Comparison of ENCODE assay signal across 13 cellular contexts in genomic region chr2:47346107-47346506, GRCh38. TPM values are rescaled to one million over a fixed set of nuclear protein-coding genes. Genes with fewer than 3 reads are reported as not detected.
A peak's percentile ranks its signal among the peaks of the same experiment; 100 is the strongest.
DNase-seq lines count a peak whose midpoint lies in the region; ATAC-seq and TF ChIP-seq lines count a peak whose summit lies in the region.
"Had no signal": no experiment of that assay in that cellular context is flagged by ENCODE, and none has a peak within 500 bp of the region (broad histone marks: within the 10 kb centered on the region; RNA-seq: fewer than 3 reads in every experiment).

No MANE protein-coding gene starts in this region.

- H3K9ac ChIP-seq in iPS-15b (ENCODE audit: low read depth, low read length) (peak overlapping the region; percentile 76), smooth muscle cell (ENCODE audit: low read depth) (peak overlapping the region; percentile 49)

- no peak for ATAC-seq in CD4-positive, alpha-beta T cell (ENCODE audit: poor library complexity)
- no peak for ATAC-seq in HG03159 (IDR thresholded peaks at IDR 0.05; ENCODE audit: unreplicated experiment)
- ATAC-seq: gastrocnemius medialis had no signal

- no peaks in the 10 kb centered on the region for H3K36me3 Mint-ChIP-seq in CD4-positive, alpha-beta T cell (ENCODE audit: low read depth)

- no peak for TF ChIP-seq CTCF in smooth muscle cell (IDR thresholded peaks at IDR 0.05; ENCODE audit: borderline replicate concordance, insufficient read depth, poor library complexity, severe bottlenecking)
- no peak for TF ChIP-seq CTCF in CD4-positive, alpha-beta T cell (IDR thresholded peaks at IDR 0.05)

- POLR2A ChIA-PET in CD4-positive, alpha-beta T cell (lab: Charles Lee): no interaction called here

- no peaks in the 10 kb centered on the region for H3K79me2 ChIP-seq in smooth muscle cell (ENCODE audit: low read depth)

- CTCF ChIA-PET in CD4-positive, alpha-beta T cell (lab: Charles Lee): no interaction called here

- no peak overlapping the region for H3K4me3 Mint-ChIP-seq in CD4-positive, alpha-beta T cell

- H3K9me3 ChIP-seq in iPS-15b (ENCODE audit: control insufficient read depth, insufficient read depth, low read length): no peaks in the 10 kb centered on the region
- no peaks in the 10 kb centered on the region for H3K9me3 ChIP-seq in smooth muscle cell (replicated peaks; ENCODE audit: low read depth)
- H3K9me3 ChIP-seq in CD4-positive, alpha-beta T cell (ENCODE audit: control insufficient read depth, low read length): no peaks in the 10 kb centered on the region
- H3K9me3 ChIP-seq: gastrocnemius medialis, right atrium auricular region had no signal

- H2AFZ ChIP-seq in smooth muscle cell (ENCODE audit: low read depth): peak overlapping the region; percentile 50

- H3K27me3 ChIP-seq in iPS-15b (ENCODE audit: control insufficient read depth, insufficient read depth, low read length) (no peaks in the 10 kb centered on the region), smooth muscle cell (ENCODE audit: low read depth) (no peaks in the 10 kb centered on the region)
- H3K27me3 ChIP-seq in CD4-positive, alpha-beta T cell (ENCODE audit: control insufficient read depth, insufficient read depth, low read length): peaks cover 21% of the 10 kb centered on the region
- H3K27me3 ChIP-seq: gastrocnemius medialis, right atrium auricular region had no signal

- H3K36me3 ChIP-seq in iPS-15b (ENCODE audit: control insufficient read depth, insufficient read depth, low read length): no peaks in the 10 kb centered on the region
- H3K36me3 ChIP-seq in smooth muscle cell (ENCODE audit: low read depth): no peaks in the 10 kb centered on the region
- H3K36me3 ChIP-seq: gastrocnemius medialis, right atrium auricular region had no signal

- no peaks in the 10 kb centered on the region for H3K9me3 Mint-ChIP-seq in CD4-positive, alpha-beta T cell

- intact Hi-C loops in CD4-positive, alpha-beta T cell (cut with DNase I, micrococcal nuclease): no loop called here

- H3K4me3 ChIP-seq in iPS-15b (ENCODE audit: low read depth, low read length) (peak overlapping the region; percentile 40), smooth muscle cell (peak overlapping the region; percentile 53)

- H3K4me2 ChIP-seq in smooth muscle cell: peak overlapping the region; percentile 86

- H3K27ac ChIP-seq in smooth muscle cell (ENCODE audit: low read depth): peak overlapping the region; percentile 36
- H3K27ac ChIP-seq in CD4-positive, alpha-beta T cell (ENCODE audit: low read depth, low read length): no peak overlapping the region

- peaks cover 11% of the 10 kb centered on the region for H3K4me1 Mint-ChIP-seq in CD4-positive, alpha-beta T cell (ENCODE audit: low read depth)

- H3K27me3 Mint-ChIP-seq in CD4-positive, alpha-beta T cell: peaks cover 41% of the 10 kb centered on the region

- DNase-seq in NCI-H2171 treated with DMSO at 0.1 percent for 48 hours (lab: John Stamatoyannopoulos, UW) (peak; percentile 56), NCI-H2171 (lab: John Stamatoyannopoulos, UW) (no peak), NCI-H774 (lab: John Stamatoyannopoulos, UW) (peak; percentile 14), smooth muscle cell (lab: John Stamatoyannopoulos, UW; ENCODE audit: unreplicated experiment) (no peak), dermis blood vessel endothelial cell (no peak)
- no peak for DNase-seq in CD4-positive, alpha-beta T cell
- DNase-seq: gastrocnemius medialis, NCI-H187 treated with DMSO at 0.1 percent for 48 hours had no signal

- H3F3A ChIP-seq in smooth muscle cell (ENCODE audit: low read depth): no peaks in the 10 kb centered on the region

- 64% methylated on average over 3 of the region's 3 CpGs for WGBS in smooth muscle cell (ENCODE audit: low lambda C conversion rate)

- H3K27ac Mint-ChIP-seq in CD4-positive, alpha-beta T cell: no peak overlapping the region

- H3K4me1 ChIP-seq in iPS-15b (ENCODE audit: control insufficient read depth, insufficient read depth, low read length) (peaks cover 14% of the 10 kb centered on the region), smooth muscle cell (ENCODE audit: low read depth) (peaks cover 32% of the 10 kb centered on the region)

- no peaks in the 10 kb centered on the region for H4K20me1 ChIP-seq in smooth muscle cell (ENCODE audit: low read depth)

RNA-seq across cellular contexts. Expression of gene EPCAM, which starts 23.0 kb away (rescaled TPM):
- 23.4 and 26.3 TPM in 2 replicates for total RNA-seq in smooth muscle cell
- 6.6 and 60.1 TPM in 2 replicates for polyA plus RNA-seq in smooth muscle cell
- total RNA-seq in CD4-positive, alpha-beta T cell: not detected
- 0.23 and 0.51 TPM in 2 replicates for total RNA-seq in dermis blood vessel endothelial cell
- total RNA-seq: H4, RPMI7951 had no signal

RNA-seq across cellular contexts. Expression of gene MSH2, which starts 56.8 kb away (rescaled TPM):
- 31.6 and 35.6 TPM in 2 replicates for total RNA-seq in smooth muscle cell
- 18.5 and 21.3 TPM in 2 replicates for polyA plus RNA-seq in smooth muscle cell
- 1 to 10 TPM; 7.1 to 8.2 TPM for total RNA-seq in CD4-positive, alpha-beta T cell
- total RNA-seq in dermis blood vessel endothelial cell: 37.3 and 50.6 TPM in 2 replicates

Comparison
In these comparisons a context has a peak if more than half of its experiments do, and no peak if none do; other contexts are left out.
1. DNase-seq: peak in NCI-H2171 treated with DMSO at 0.1 percent for 48 hours (single experiment) and NCI-H774 (single experiment); none in NCI-H2171 (single experiment), smooth muscle cell (single experiment), CD4-positive, alpha-beta T cell (0 of 10) and dermis blood vessel endothelial cell (single experiment).
2. RNA of gene EPCAM, which starts 23.0 kb away (total RNA-seq): 23.4 to 26.3 TPM in smooth muscle cell; 0.23 to 0.51 TPM in dermis blood vessel endothelial cell and not detected in CD4-positive, alpha-beta T cell; every median in the first group is over 10 times any median in the second.